In genomic region chr2:27795093-27795834, GRCh38 we compare ENCODE assay signal across 13 cellular contexts. TPM values are rescaled to one million over a fixed set of nuclear protein-coding genes. Genes with fewer than 3 reads are reported as not detected.
A peak's percentile ranks its signal among the peaks of the same experiment; 100 is the strongest.
DNase-seq lines count a peak whose midpoint lies in the region; ATAC-seq and TF ChIP-seq lines count a peak whose summit lies in the region.
"Had no signal": no experiment of that assay in that cellular context is flagged by ENCODE, and none has a peak within 500 bp of the region (broad histone marks: within the 10 kb centered on the region; RNA-seq: fewer than 3 reads in every experiment).

No MANE protein-coding gene starts in this region.

- DNase-seq in heart left ventricle: no peak
- no peak for DNase-seq in left ventricle myocardium superior
- peak; percentile 55 for DNase-seq in esophagus muscularis mucosa (ENCODE audit: extremely low spot score)
- no peak for DNase-seq in transverse colon
- no peak for DNase-seq in stimulated activated CD4-positive, alpha-beta T cell treated with anti-CD3 and anti-CD28 coated beads, Interleukin-2, amount 100 ng/mL, for 24 hours
- no peak for DNase-seq in effector memory CD4-positive, alpha-beta T cell
- DNase-seq: activated naive CD4-positive, alpha-beta T cell; COR-L47; hippocampal formation; NCI-H2081 had no signal

- H3K36me3 ChIP-seq in heart left ventricle: no peaks in the 10 kb centered on the region
- no peaks in the 10 kb centered on the region for H3K36me3 ChIP-seq in esophagus muscularis mucosa
- H3K36me3 ChIP-seq in neuron (ENCODE audit: insufficient read depth, low read length): no peaks in the 10 kb centered on the region
- H3K36me3 ChIP-seq in transverse colon: no peaks in the 10 kb centered on the region
- H3K36me3 ChIP-seq in effector memory CD4-positive, alpha-beta T cell (ENCODE audit: control insufficient read depth, insufficient read depth, low read length): no peaks in the 10 kb centered on the region
- H3K36me3 ChIP-seq: cardiac muscle cell had no signal

- TF ChIP-seq POLR2A in heart left ventricle (IDR thresholded peaks at IDR 0.05) (no peak), esophagus muscularis mucosa (IDR thresholded peaks at IDR 0.05; ENCODE audit: low read depth) (no peak), transverse colon (IDR thresholded peaks at IDR 0.05) (no peak)

- ATAC-seq in heart left ventricle: peak in 1 of 4 donors; percentile 2
- no peak for ATAC-seq in left ventricle myocardium superior
- ATAC-seq in GM19023 (IDR thresholded peaks at IDR 0.05; ENCODE audit: unreplicated experiment): no peak

- H3K27me3 ChIP-seq in heart left ventricle: no peaks in the 10 kb centered on the region
- no peaks in the 10 kb centered on the region for H3K27me3 ChIP-seq in esophagus muscularis mucosa
- no peaks in the 10 kb centered on the region for H3K27me3 ChIP-seq in neuron (ENCODE audit: insufficient read depth, low read length)
- H3K27me3 ChIP-seq in transverse colon: no peaks in the 10 kb centered on the region
- no peaks in the 10 kb centered on the region for H3K27me3 ChIP-seq in effector memory CD4-positive, alpha-beta T cell (replicated peaks; ENCODE audit: control insufficient read depth, insufficient read depth, low read length, poor library complexity, severe bottlenecking)
- H3K27me3 ChIP-seq: cardiac muscle cell had no signal

- intact Hi-C loops in heart left ventricle (cut with DNase I): loop anchor here in 6 of 10 donors (2.0 to 10.0 kb wide), 6 partner anchors 18 to 602 kb away; partner anchors contain the start of gene FOSL2 (in 2 of the 6)
- intact Hi-C loops in left ventricle myocardium superior (cut with micrococcal nuclease): no loop called here
- intact Hi-C loops in esophagus muscularis mucosa (cut with DNase I): loop anchor here (5.0 kb wide), 1 partner anchor 88 kb away; no protein-coding TSS in a partner anchor
- intact Hi-C loops in transverse colon (cut with DNase I; ENCODE audit: low total_unique reads): no loop called here

- WGBS in heart left ventricle, 4 donors: 77 to 83% (median 81%) methylated on average over 8 of the region's 8 CpGs
- WGBS in esophagus muscularis mucosa: 79% methylated on average over 8 of the region's 8 CpGs
- 83 to 89% methylated on average over 3 to 8 of the region's 8 CpGs for WGBS in transverse colon (ENCODE audit: low coverage in 1 of 2), 2 donors

- TF ChIP-seq EP300 in esophagus muscularis mucosa (IDR thresholded peaks at IDR 0.05) (no peak), transverse colon (IDR thresholded peaks at IDR 0.05; ENCODE audit: low read depth) (no peak)

- in situ Hi-C loops in transverse colon (cut with MboI; ENCODE audit: low pct_ligation_motif_present in 1 of 4, low pct_unique_long_range_greater_than_20kb in 1 of 4, low sequenced_read_pairs in 3 of 4): no loop called here

- H3K4me3 ChIP-seq in heart left ventricle (no peak overlapping the region), esophagus muscularis mucosa (no peak overlapping the region), neuron (ENCODE audit: low read length) (no peak overlapping the region), transverse colon (no peak overlapping the region)
- H3K4me3 ChIP-seq in effector memory CD4-positive, alpha-beta T cell (ENCODE audit: insufficient read depth, low read depth, low read length, poor library complexity, severe bottlenecking): no peak overlapping the region
- H3K4me3 ChIP-seq: cardiac muscle cell had no signal

- H2AFZ ChIP-seq in neuron (ENCODE audit: low read depth, low read length): peak overlapping the region; percentile 48

- no peaks in the 10 kb centered on the region for H3K9me3 ChIP-seq in heart left ventricle
- no peaks in the 10 kb centered on the region for H3K9me3 ChIP-seq in esophagus muscularis mucosa
- H3K9me3 ChIP-seq in neuron (ENCODE audit: low read length): no peaks in the 10 kb centered on the region
- no peaks in the 10 kb centered on the region for H3K9me3 ChIP-seq in transverse colon
- H3K9me3 ChIP-seq in effector memory CD4-positive, alpha-beta T cell (ENCODE audit: control insufficient read depth, low read length): no peaks in the 10 kb centered on the region

- no peak for TF ChIP-seq CTCF in heart left ventricle (IDR thresholded peaks at IDR 0.05)
- no peak for TF ChIP-seq CTCF in esophagus muscularis mucosa (IDR thresholded peaks at IDR 0.05)
- TF ChIP-seq CTCF in transverse colon (IDR thresholded peaks at IDR 0.05): no peak

- H3K4me1 ChIP-seq in heart left ventricle: peaks cover 5 to 57% (median 43%) of the 10 kb centered on the region in 12 donors
- H3K4me1 ChIP-seq in esophagus muscularis mucosa: peaks cover 51 to 57% (median 55%) of the 10 kb centered on the region in 4 donors
- H3K4me1 ChIP-seq in neuron (ENCODE audit: insufficient read depth, low read length): peaks cover 40% of the 10 kb centered on the region
- peaks cover 3 to 42% (median 7%) of the 10 kb centered on the region in 4 donors for H3K4me1 ChIP-seq in transverse colon
- no peaks in the 10 kb centered on the region for H3K4me1 ChIP-seq in effector memory CD4-positive, alpha-beta T cell (ENCODE audit: control insufficient read depth, insufficient read depth, low read length, poor library complexity, severe bottlenecking)

- peak overlapping the region; percentile 77 to 98 (median 88) for H3K27ac ChIP-seq in heart left ventricle
- H3K27ac ChIP-seq in esophagus muscularis mucosa (replicated peaks in 1 of 4): peak overlapping the region; percentile 86 to 94 (median 89)
- peak overlapping the region; percentile 56 to 72 (median 64) for H3K27ac ChIP-seq in transverse colon
- H3K27ac ChIP-seq in effector memory CD4-positive, alpha-beta T cell (ENCODE audit: insufficient read depth, low read length, poor library complexity, severe bottlenecking): no peak overlapping the region
- H3K27ac ChIP-seq: cardiac muscle cell had no signal

RNA-seq across cellular contexts. Expression of gene MRPL33, which starts 23.7 kb away (rescaled TPM):
- total RNA-seq in heart left ventricle (100 to 1,000 TPM; 163 to 503 (median 305) TPM), left ventricle myocardium superior (367 TPM), esophagus muscularis mucosa (100 to 1,000 TPM; 283 to 500 (median 345) TPM), transverse colon (10 to 100 TPM in 3 of 4 donors, 1 to 10 TPM in 1; 7.2 to 89.4 (median 45.7) TPM)
- 100 to 1,000 TPM; 177 to 901 TPM for polyA plus RNA-seq in heart left ventricle

Comparison
In these comparisons a context has a peak if more than half of its experiments do, and no peak if none do; other contexts are left out.
1. intact Hi-C loops: an anchor here in heart left ventricle (2.0 to 10.0 kb wide) and esophagus muscularis mucosa (5.0 kb wide); none called in left ventricle myocardium superior and transverse colon.